In genomic region chr12:63149884-63150254, GRCh38 we compare ENCODE assay signal across 1 cellular context.
TF ChIP-seq lines count a peak whose summit lies in the region.

No MANE protein-coding gene starts in this region.

TF ChIP-seq in H1, 55 proteins besides CTCF, POLR2A, EP300 and RAD21:
- no peak for TF ChIP-seq RFX5 (IDR thresholded peaks at IDR 0.05; ENCODE audit: borderline replicate concordance, low read depth, low read length)
- TF ChIP-seq JUND (IDR thresholded peaks at IDR 0.05; ENCODE audit: low read length): no peak
- TF ChIP-seq ZNF274 (IDR thresholded peaks at IDR 0.05; ENCODE audit: borderline replicate concordance, extremely low read depth, low read length): no peak
- no peak for TF ChIP-seq YY1 (IDR thresholded peaks at IDR 0.05; ENCODE audit: low read depth, low read length)
- TF ChIP-seq CBX5 (IDR thresholded peaks at IDR 0.05; ENCODE audit: low read depth, low read length): no peak
- TF ChIP-seq KDM1A (IDR thresholded peaks at IDR 0.05; ENCODE audit: borderline replicate concordance, low read length): no peak
